In the genomic region with DNA sequence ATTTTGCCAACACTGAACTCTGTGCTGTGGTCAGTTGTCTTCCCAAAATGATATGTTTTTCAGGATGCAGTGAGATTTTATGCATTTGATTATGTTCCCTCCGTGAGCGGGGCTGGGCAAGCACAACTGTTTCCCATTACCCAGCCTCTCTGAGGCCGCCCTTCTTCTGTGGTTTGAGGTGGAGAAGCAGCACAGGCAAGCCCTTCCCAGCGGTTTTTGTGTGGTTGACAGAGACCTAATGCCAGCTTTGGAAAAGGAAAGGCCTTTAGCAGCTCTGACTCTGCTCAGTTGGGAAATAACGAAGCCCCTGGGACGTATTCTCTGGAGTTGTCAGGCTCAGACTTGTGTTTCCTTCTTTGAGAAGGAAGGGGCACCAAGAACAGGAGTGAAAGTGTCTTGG, we compare ENCODE assay signal across 9 cellular contexts. TPM values are rescaled to one million over a fixed set of nuclear protein-coding genes. Genes with fewer than 3 reads are reported as not detected.
DNase-seq lines count a peak whose midpoint lies in the region; ATAC-seq and TF ChIP-seq lines count a peak whose summit lies in the region.
"Had no signal": no experiment of that assay in that cellular context is flagged by ENCODE, and none has a peak within 500 bp of the region (broad histone marks: within the 10 kb centered on the region; RNA-seq: fewer than 3 reads in every experiment).

No MANE protein-coding gene starts in this region.

- H3K4me1 Mint-ChIP-seq in activated CD4-positive, alpha-beta T cell treated with anti-CD3 and anti-CD28 coated beads, Interleukin-2, amount 10 ng/mL, durations not matched to agents 24 days and 14 days = peaks cover 46% of the 10 kb centered on the region
- peaks cover 70% of the 10 kb centered on the region for H3K4me1 Mint-ChIP-seq in stimulated activated effector memory CD8-positive, alpha-beta T cell treated with anti-CD3 and anti-CD28 coated beads, Interleukin-12 subunit alpha, Interleukin-12 subunit beta, amount 100 ng/mL, for 72 hours

- intact Hi-C loops in activated CD4-positive, alpha-beta T cell treated with anti-CD3 and anti-CD28 coated beads, Interleukin-2, amount 10 ng/mL, durations not matched to agents 24 days and 14 days (cut with micrococcal nuclease) = no loop called here

- TF ChIP-seq CTCF in epithelial cell of esophagus (IDR thresholded peaks at IDR 0.05; ENCODE audit: insufficient read depth, low read depth, low read length, missing control alignments) = no peak

- peaks cover 1% of the 10 kb centered on the region for H3K36me3 Mint-ChIP-seq in activated CD4-positive, alpha-beta T cell treated with anti-CD3 and anti-CD28 coated beads, Interleukin-2, amount 10 ng/mL, durations not matched to agents 24 days and 14 days (ENCODE audit: low read depth)
- peaks cover 6% of the 10 kb centered on the region for H3K36me3 Mint-ChIP-seq in stimulated activated effector memory CD8-positive, alpha-beta T cell treated with anti-CD3 and anti-CD28 coated beads, Interleukin-12 subunit alpha, Interleukin-12 subunit beta, amount 100 ng/mL, for 72 hours

- no peaks in the 10 kb centered on the region for H3K27me3 Mint-ChIP-seq in activated CD4-positive, alpha-beta T cell treated with anti-CD3 and anti-CD28 coated beads, Interleukin-2, amount 10 ng/mL, durations not matched to agents 24 days and 14 days

- H3K4me3 Mint-ChIP-seq in activated CD4-positive, alpha-beta T cell treated with anti-CD3 and anti-CD28 coated beads, Interleukin-2, amount 10 ng/mL, durations not matched to agents 24 days and 14 days = peak overlapping the region; percentile 50
- peak overlapping the region; percentile 40 for H3K4me3 Mint-ChIP-seq in stimulated activated effector memory CD8-positive, alpha-beta T cell treated with anti-CD3 and anti-CD28 coated beads, Interleukin-12 subunit alpha, Interleukin-12 subunit beta, amount 100 ng/mL, for 72 hours

- H3K27ac Mint-ChIP-seq in activated CD4-positive, alpha-beta T cell treated with anti-CD3 and anti-CD28 coated beads, Interleukin-2, amount 10 ng/mL, durations not matched to agents 24 days and 14 days = peak overlapping the region; percentile 39
- H3K27ac Mint-ChIP-seq in stimulated activated effector memory CD8-positive, alpha-beta T cell treated with anti-CD3 and anti-CD28 coated beads, Interleukin-12 subunit alpha, Interleukin-12 subunit beta, amount 100 ng/mL, for 72 hours = no peak overlapping the region

- no peak for ATAC-seq in stimulated activated effector memory CD8-positive, alpha-beta T cell treated with anti-CD3 and anti-CD28 coated beads, Interleukin-12 subunit alpha, Interleukin-12 subunit beta, amount 100 ng/mL, for 72 hours
- ATAC-seq in HG02970 (IDR thresholded peaks at IDR 0.05; ENCODE audit: low FRiP score, unreplicated experiment) = no peak
- ATAC-seq in HG03469 (IDR thresholded peaks at IDR 0.05; ENCODE audit: unreplicated experiment) = no peak
- no peak for ATAC-seq in GM18909 (IDR thresholded peaks at IDR 0.05; ENCODE audit: poor library complexity, unreplicated experiment)

- no peaks in the 10 kb centered on the region for H3K9me3 Mint-ChIP-seq in activated CD4-positive, alpha-beta T cell treated with anti-CD3 and anti-CD28 coated beads, Interleukin-2, amount 10 ng/mL, durations not matched to agents 24 days and 14 days
- no peaks in the 10 kb centered on the region for H3K9me3 Mint-ChIP-seq in stimulated activated effector memory CD8-positive, alpha-beta T cell treated with anti-CD3 and anti-CD28 coated beads, Interleukin-12 subunit alpha, Interleukin-12 subunit beta, amount 100 ng/mL, for 72 hours

- H3K4me3 ChIP-seq in epithelial cell of esophagus (ENCODE audit: low read length) = no peak overlapping the region
- H3K4me3 ChIP-seq: SJCRH30 had no signal

- peak; percentile 77 for DNase-seq in activated CD4-positive, alpha-beta T cell treated with anti-CD3 and anti-CD28 coated beads, Interleukin-2, amount 10 ng/mL, durations not matched to agents 24 days and 14 days
- DNase-seq in activated CD4-positive, alpha-beta T cell treated with anti-CD3 and anti-CD28 coated beads for 1 hour = no peak
- DNase-seq in SKM-1 treated with dmso at 0.1 percent for 144 hours (lab: John Stamatoyannopoulos, UW; ENCODE audit: unreplicated experiment) (peak; percentile 74), epithelial cell of esophagus (ENCODE audit: low read depth) (peak; percentile 48)
- no peak for DNase-seq in stimulated activated effector memory CD8-positive, alpha-beta T cell treated with anti-CD3 and anti-CD28 coated beads, Interleukin-12 subunit alpha, Interleukin-12 subunit beta, amount 100 ng/mL, for 72 hours (ENCODE audit: low spot score in 2 of 2)
- DNase-seq: SJCRH30 had no signal

RNA-seq across cellular contexts. Expression of gene PDCD4, which starts 20.7 kb away (rescaled TPM):
- total RNA-seq in activated CD4-positive, alpha-beta T cell treated with anti-CD3 and anti-CD28 coated beads, Interleukin-2, amount 10 ng/mL, durations not matched to agents 24 days and 14 days = 45.2 and 53.6 TPM in 2 replicates

Comparison
In these comparisons a context has a peak if more than half of its experiments do, and no peak if none do; other contexts are left out.
1. DNase-seq: peak in activated CD4-positive, alpha-beta T cell treated with anti-CD3 and anti-CD28 coated beads, Interleukin-2, amount 10 ng/mL, durations not matched to agents 24 days and 14 days (single experiment), SKM-1 treated with dmso at 0.1 percent for 144 hours (single experiment) and epithelial cell of esophagus (single experiment); none in activated CD4-positive, alpha-beta T cell treated with anti-CD3 and anti-CD28 coated beads for 1 hour (single experiment) and stimulated activated effector memory CD8-positive, alpha-beta T cell treated with anti-CD3 and anti-CD28 coated beads, Interleukin-12 subunit alpha, Interleukin-12 subunit beta, amount 100 ng/mL, for 72 hours (0 of 2).